Comparison of ENCODE assay signal across 9 cellular contexts in genomic region chr19:2261438-2262172, GRCh38. TPM values are rescaled to one million over a fixed set of nuclear protein-coding genes. Genes with fewer than 3 reads are reported as not detected.
A peak's percentile ranks its signal among the peaks of the same experiment; 100 is the strongest.
DNase-seq lines count a peak whose midpoint lies in the region; ATAC-seq and TF ChIP-seq lines count a peak whose summit lies in the region.
"Had no signal": no experiment of that assay in that cellular context is flagged by ENCODE, and none has a peak within 500 bp of the region (broad histone marks: within the 10 kb centered on the region; RNA-seq: fewer than 3 reads in every experiment).

No MANE protein-coding gene starts in this region.

- H3K4me3 ChIP-seq in choroid plexus epithelial cell (ENCODE audit: low read depth, low read length) (no peak overlapping the region), psoas muscle (no peak overlapping the region)
- H3K4me3 ChIP-seq: SK-N-MC had no signal

- no peaks in the 10 kb centered on the region for H3K27me3 ChIP-seq in psoas muscle (ENCODE audit: insufficient read depth in 3 of 3, low read length in 2 of 3)

- ATAC-seq in SK-N-SH treated with all-trans-retinoic acid at 6 μM for 48 hours: peak; percentile 43; the same call in 1 of the 3 replicates
- ATAC-seq in psoas muscle: peak in 3 of 4 donors; percentile 35 to 54 (median 47)
- ATAC-seq in HG03135 (IDR thresholded peaks at IDR 0.05; ENCODE audit: unreplicated experiment): no peak

- H3K27ac ChIP-seq in psoas muscle: no peak overlapping the region
- H3K27ac ChIP-seq: SK-N-MC had no signal

- no peak for DNase-seq in GM20000 (ENCODE audit: low spot score)
- DNase-seq in choroid plexus epithelial cell (ENCODE audit: low read depth): peak; percentile 46
- peak in 1 of 2 donors; percentile 76 for DNase-seq in psoas muscle
- no peak for DNase-seq in cerebellum (ENCODE audit: low spot score)
- no peak for DNase-seq in EL
- no peak for DNase-seq in OCI-M2 (lab: John Stamatoyannopoulos, UW; ENCODE audit: unreplicated experiment)

- intact Hi-C loops in psoas muscle (cut with DNase I): no loop called here

- H3K36me3 ChIP-seq in psoas muscle (ENCODE audit: insufficient read depth in 1 of 2, low read depth in 1 of 2): no peaks in the 10 kb centered on the region

- WGBS in psoas muscle, 3 donors: 64 to 69% (median 68%) methylated on average over 7 of the region's 7 CpGs

- no peaks in the 10 kb centered on the region for H3K9me3 ChIP-seq in psoas muscle

- peaks cover 4% of the 10 kb centered on the region for H3K4me1 ChIP-seq in psoas muscle

- TF ChIP-seq CTCF in GM20000 (IDR thresholded peaks at IDR 0.05; ENCODE audit: extremely low read depth, missing control alignments) (peak; percentile 46), choroid plexus epithelial cell (conservative IDR thresholded peaks at IDR 0.05; ENCODE audit: low read depth, low read length) (peak; percentile 76), psoas muscle (IDR thresholded peaks at IDR 0.05) (peak; percentile 53)

TF ChIP-seq in SK-N-SH treated with all-trans-retinoic acid at 6 μM for 48 hours, 23 proteins besides CTCF, POLR2A, EP300 and RAD21:
- TF ChIP-seq ZFP30 (CRISPR knock-in tag; IDR thresholded peaks at IDR 0.05): no peak
- TF ChIP-seq GLIS3 (CRISPR knock-in tag; IDR thresholded peaks at IDR 0.05): no peak
- no peak for TF ChIP-seq ZC3H10 (CRISPR knock-in tag; IDR thresholded peaks at IDR 0.05)
- TF ChIP-seq ISL1 (CRISPR knock-in tag; IDR thresholded peaks at IDR 0.05): no peak
- TF ChIP-seq, protein P1, sequence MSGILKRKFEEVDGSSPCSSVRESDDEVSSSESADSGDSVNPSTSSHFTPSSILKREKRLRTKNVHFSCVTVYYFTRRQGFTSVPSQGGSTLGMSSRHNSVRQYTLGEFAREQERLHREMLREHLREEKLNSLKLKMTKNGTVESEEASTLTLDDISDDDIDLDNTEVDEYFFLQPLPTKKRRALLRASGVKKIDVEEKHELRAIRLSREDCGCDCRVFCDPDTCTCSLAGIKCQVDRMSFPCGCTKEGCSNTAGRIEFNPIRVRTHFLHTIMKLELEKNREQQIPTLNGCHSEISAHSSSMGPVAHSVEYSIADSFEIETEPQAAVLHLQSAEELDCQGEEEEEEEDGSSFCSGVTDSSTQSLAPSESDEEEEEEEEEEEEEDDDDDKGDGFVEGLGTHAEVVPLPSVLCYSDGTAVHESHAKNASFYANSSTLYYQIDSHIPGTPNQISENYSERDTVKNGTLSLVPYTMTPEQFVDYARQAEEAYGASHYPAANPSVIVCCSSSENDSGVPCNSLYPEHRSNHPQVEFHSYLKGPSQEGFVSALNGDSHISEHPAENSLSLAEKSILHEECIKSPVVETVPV (CRISPR knock-in tag; IDR thresholded peaks at IDR 0.05): no peak

RNA-seq across cellular contexts. Expression of gene JSRP1, which starts 5.4 kb away (rescaled TPM):
- total RNA-seq in psoas muscle (100 to 1,000 TPM; 107 to 191 (median 162) TPM), cerebellum (not detected)
- polyA plus RNA-seq in psoas muscle: 100 to 1,000 TPM; 110 to 271 (median 130) TPM

RNA-seq across cellular contexts. Expression of gene AMH, which starts 12.5 kb away (rescaled TPM):
- total RNA-seq in psoas muscle: 1 to 10 TPM; 1.9 to 3.6 (median 2.7) TPM
- polyA plus RNA-seq in psoas muscle: 1 to 10 TPM in 1 of 3 donors, under 1 TPM in 2; 0.38 to 2.4 (median 0.53) TPM
- total RNA-seq in cerebellum: 1.6 TPM

RNA-seq across cellular contexts. Expression of gene PEAK3, which starts 20.4 kb away (rescaled TPM):
- total RNA-seq in psoas muscle (under 1 TPM; 0.12 to 0.20 (median 0.14) TPM), cerebellum (not detected)
- polyA plus RNA-seq in psoas muscle: under 1 TPM in 2 of 3 donors, not detected in 1; 0.01 to 0.08 TPM

RNA-seq across cellular contexts. Expression of gene SF3A2, which starts 25.0 kb away (rescaled TPM):
- 10 to 100 TPM; 31.1 to 46.8 (median 40.2) TPM for total RNA-seq in psoas muscle
- 10 to 100 TPM; 25.9 to 33.6 (median 28.9) TPM for polyA plus RNA-seq in psoas muscle
- 46.6 TPM for total RNA-seq in cerebellum

RNA-seq across cellular contexts. Expression of gene PLEKHJ1, which starts 25.5 kb away (rescaled TPM):
- 10 to 100 TPM; 54.9 to 65.5 (median 60.0) TPM for total RNA-seq in psoas muscle
- polyA plus RNA-seq in psoas muscle: 100 to 1,000 TPM in 1 of 3 donors, 10 to 100 TPM in 2; 80.6 to 146 (median 95.3) TPM
- total RNA-seq in cerebellum: 28.1 TPM

Comparison
In these comparisons a context has a peak if more than half of its experiments do, and no peak if none do; other contexts are left out.
1. RNA of gene JSRP1, which starts 5.4 kb away (total RNA-seq): 107 to 191 TPM in psoas muscle; not detected in cerebellum (single experiment); every median in the first group is over 10 times any median in the second.
2. Peak in every context shown above with its lines, with median percentiles within 50 percentile points of each other: CTCF ChIP-seq.